In the genomic region with DNA sequence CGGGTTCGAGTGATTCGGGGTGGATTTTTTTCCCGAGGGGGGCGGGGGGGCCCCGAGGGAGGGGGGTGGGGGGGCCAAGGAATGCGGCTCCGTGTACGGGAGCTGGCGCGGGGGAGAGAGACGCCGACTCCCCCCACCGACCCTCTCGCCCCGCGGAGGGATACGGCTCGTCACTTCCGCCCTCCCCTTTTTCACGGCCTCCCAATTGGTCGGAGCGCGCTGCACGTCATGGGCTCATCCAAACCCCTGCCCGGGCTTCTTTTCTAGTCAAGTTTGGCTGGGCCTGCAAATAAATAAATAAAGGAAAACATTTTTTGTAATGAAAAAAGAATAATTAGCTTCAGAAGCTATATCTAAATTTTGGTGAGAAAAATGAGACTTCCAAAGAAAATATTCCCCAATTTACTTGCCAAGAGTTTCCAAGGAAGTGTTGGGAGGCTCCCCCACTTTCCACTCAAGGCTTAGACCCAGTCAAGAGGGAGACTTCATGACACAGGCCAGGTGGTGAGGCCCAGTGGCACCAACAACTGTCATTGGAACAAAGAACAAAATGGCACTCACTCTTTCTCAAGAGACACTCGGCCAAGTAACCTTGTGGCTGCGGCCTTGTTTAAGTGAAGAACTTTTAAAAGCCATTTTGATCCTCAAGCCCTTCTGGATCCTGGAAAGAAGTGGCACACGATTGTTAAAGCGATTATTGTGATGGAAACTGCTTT, we compare ENCODE assay signal across 8 cellular contexts. TPM values are rescaled to one million over a fixed set of nuclear protein-coding genes. Genes with fewer than 3 reads are reported as not detected.
DNase-seq lines count a peak whose midpoint lies in the region; FAIRE-seq and TF ChIP-seq lines count a peak whose summit lies in the region.

POGZ (minus strand) TSS at position 164 of the 716 bp plus-strand sequence. CDS start 17,290 bp downstream, outside the sequence.

- no peak within 1 kb of the TSS for H4K91ac ChIP-seq in neuronal stem cell (ENCODE audit: low read depth, low read length, poor library complexity)

- no peak within 1 kb of the TSS for H2BK5ac ChIP-seq in neuronal stem cell (ENCODE audit: low read length)

- peak within 1 kb of the TSS; percentile 84 for H3K4me3 ChIP-seq in HEK293 (ENCODE audit: low read depth, low read length)
- peak within 1 kb of the TSS; percentile 97 for H3K4me3 ChIP-seq in SK-N-MC
- H3K4me3 ChIP-seq in neuronal stem cell (ENCODE audit: low read length in 2 of 2) = peak within 1 kb of the TSS; percentile 95 to 96
- H3K4me3 ChIP-seq in subcutaneous abdominal adipose tissue (ENCODE audit: low read depth in 1 of 5, low read length in 5 of 5) = peak within 1 kb of the TSS; percentile 79 to 96 (median 83)

- H3K9me3 ChIP-seq in HEK293 (ENCODE audit: control insufficient read depth, insufficient read depth, low read depth, low read length) (no peaks in the 10 kb centered on the region), SK-N-MC (ENCODE audit: low read depth, low read length) (no peaks in the 10 kb centered on the region), neuronal stem cell (replicated peaks in 1 of 2; ENCODE audit: control insufficient read depth in 2 of 2, insufficient read depth in 1 of 2, low read depth in 1 of 2, low read length in 2 of 2) (no peaks in the 10 kb centered on the region), subcutaneous abdominal adipose tissue (ENCODE audit: control insufficient read depth in 5 of 5, low read length in 5 of 5) (no peaks in the 10 kb centered on the region)

- no peak within 1 kb of the TSS for H2BK120ac ChIP-seq in neuronal stem cell (ENCODE audit: low read depth, low read length)

- H2AFZ ChIP-seq in neuronal stem cell (ENCODE audit: low read length) = peak within 1 kb of the TSS; percentile 89

- H3K4me1 ChIP-seq in HEK293 (ENCODE audit: control insufficient read depth, insufficient read depth, low read length) (0 out of 2 replicates have a peak, but pooled peaks cover 2% of the 10 kb centered on the region), neuronal stem cell (ENCODE audit: control insufficient read depth in 2 of 2, insufficient read depth in 1 of 2, low read depth in 1 of 2, low read length in 2 of 2) (peaks cover 4 to 7% of the 10 kb centered on the region in 2 donors), subcutaneous abdominal adipose tissue (ENCODE audit: control insufficient read depth in 5 of 5, insufficient read depth in 5 of 5, low read length in 5 of 5) (peaks cover 0 to 32% (median 27%) of the 10 kb centered on the region in 5 donors)

- peaks cover 0 to 4% (median 0%) of the 10 kb centered on the region in 3 experiments for H3K27me3 ChIP-seq in neuronal stem cell (ENCODE audit: control insufficient read depth in 3 of 3, insufficient read depth in 3 of 3, low read depth in 1 of 3, low read length in 3 of 3)
- no peaks in the 10 kb centered on the region for H3K27me3 ChIP-seq in subcutaneous abdominal adipose tissue (ENCODE audit: control insufficient read depth in 5 of 5, insufficient read depth in 4 of 5, low read length in 5 of 5)

- no peak within 1 kb of the TSS for H3K4ac ChIP-seq in neuronal stem cell (ENCODE audit: low read length)

- H2BK15ac ChIP-seq in neuronal stem cell (ENCODE audit: low read length) = peak within 1 kb of the TSS; percentile 20

- peaks cover 0 to 2% of the 10 kb centered on the region in 2 experiments; a peak in 1 of 3 replicates for H3K36me3 ChIP-seq in HEK293 (ENCODE audit: control insufficient read depth in 2 of 2, insufficient read depth in 1 of 2, low read length in 2 of 2)
- peaks cover 5% of the 10 kb centered on the region for H3K36me3 ChIP-seq in SK-N-MC (ENCODE audit: insufficient read depth, low read length)
- H3K36me3 ChIP-seq in neuronal stem cell (replicated peaks in 1 of 2; ENCODE audit: control insufficient read depth in 2 of 2, insufficient read depth in 2 of 2, low read length in 2 of 2) = peaks cover 0 to 9% of the 10 kb centered on the region in 2 donors
- H3K36me3 ChIP-seq in subcutaneous abdominal adipose tissue (ENCODE audit: control insufficient read depth in 5 of 5, insufficient read depth in 5 of 5, low read length in 5 of 5) = no peaks in the 10 kb centered on the region

- H3K18ac ChIP-seq in neuronal stem cell (ENCODE audit: low read length) = peak within 1 kb of the TSS; percentile 97

- H2AK5ac ChIP-seq in neuronal stem cell (ENCODE audit: low read depth, low read length) = peak within 1 kb of the TSS; percentile 24

- peaks cover 29% of the 10 kb centered on the region for H3K4me1 Mint-ChIP-seq in activated naive CD4-positive, alpha-beta T cell treated with anti-CD3 and anti-CD28 coated beads for 36 hours (ENCODE audit: low read depth)

- no peak for FAIRE-seq in frontal cortex (lab: Jason Lieb, UNC)

- peak within 1 kb of the TSS; percentile 78 for H3K4me3 Mint-ChIP-seq in activated naive CD4-positive, alpha-beta T cell treated with anti-CD3 and anti-CD28 coated beads for 36 hours

- no peak within 1 kb of the TSS for H3K14ac ChIP-seq in neuronal stem cell (ENCODE audit: low read length)

- H2BK12ac ChIP-seq in neuronal stem cell (ENCODE audit: low read length) = no peak within 1 kb of the TSS

- CTCF ChIA-PET in HEK293 (lab: Yijun Ruan, JAX) = interaction anchor here (0.7 kb wide), 2 partner anchors 119 to 134 kb away, joined by 3 to 5 read pairs; no protein-coding TSS in a partner anchor
- CTCF ChIA-PET in activated naive CD4-positive, alpha-beta T cell treated with anti-CD3 and anti-CD28 coated beads for 36 hours (lab: Charles Lee) = no interaction called here

- no CpG with 5 or more reads among the region's 30 CpGs for WGBS in neuronal stem cell (ENCODE audit: extremely low coverage in 2 of 2, insufficient read length in 2 of 2, insufficient replicate concordance in 1 of 2), 2 donors

- H3K9ac ChIP-seq in SK-N-MC (ENCODE audit: insufficient read length) (peak within 1 kb of the TSS; percentile 91), neuronal stem cell (ENCODE audit: low read depth, low read length, poor library complexity) (peak within 1 kb of the TSS; percentile 85), subcutaneous abdominal adipose tissue (ENCODE audit: low read length in 5 of 5) (peak within 1 kb of the TSS in 4 of 5 donors; percentile 65 to 80 (median 76))

- H4K8ac ChIP-seq in neuronal stem cell (ENCODE audit: low read depth, low read length) = no peak within 1 kb of the TSS

- H3K79me1 ChIP-seq in neuronal stem cell (ENCODE audit: low read depth, low read length) = no peaks in the 10 kb centered on the region

- H3K9me3 Mint-ChIP-seq in activated naive CD4-positive, alpha-beta T cell treated with anti-CD3 and anti-CD28 coated beads for 36 hours = no peaks in the 10 kb centered on the region

- no peak for TF ChIP-seq CTCF in HEK293 (tag by site-specific recombination; IDR thresholded peaks at IDR 0.05)

- intact Hi-C loops in activated naive CD4-positive, alpha-beta T cell treated with anti-CD3 and anti-CD28 coated beads for 36 hours (cut with micrococcal nuclease) = loop anchor here (1.0 to 5.0 kb wide), 6 partner anchors 14 to 378 kb away; partner anchors contain the start of genes C2CD4D, CGN, PIP5K1A and SNX27

- peaks cover 6% of the 10 kb centered on the region for H3K36me3 Mint-ChIP-seq in activated naive CD4-positive, alpha-beta T cell treated with anti-CD3 and anti-CD28 coated beads for 36 hours (ENCODE audit: low read depth)

- peak within 1 kb of the TSS; percentile 77 for H3K27ac ChIP-seq in HEK293 (ENCODE audit: extremely low read depth, low read depth, low read length)
- H3K27ac ChIP-seq in SK-N-MC = peak within 1 kb of the TSS; percentile 98
- peak within 1 kb of the TSS; percentile 90 for H3K27ac ChIP-seq in neuronal stem cell (replicated peaks; ENCODE audit: low read length)
- peak within 1 kb of the TSS; percentile 94 for H3K27ac ChIP-seq in subcutaneous abdominal adipose tissue (ENCODE audit: low read depth, low read length)

- DNase-seq in EH (ENCODE audit: low read depth) (peak; percentile 94), NCI-H1048 (lab: John Stamatoyannopoulos, UW) (peak; percentile 95), SK-N-MC (ENCODE audit: low read depth, low spot score) (peak; percentile 94), frontal cortex (ENCODE audit: low spot score in 2 of 2) (peak; percentile 86 to 88), neuronal stem cell (ENCODE audit: low spot score) (peak; percentile 84)
- DNase-seq in activated naive CD4-positive, alpha-beta T cell treated with anti-CD3 and anti-CD28 coated beads for 36 hours = peak; percentile 97

- peak within 1 kb of the TSS; percentile 57 for H3K23ac ChIP-seq in neuronal stem cell (ENCODE audit: low read depth, low read length, poor library complexity)

- peak within 1 kb of the TSS; percentile 86 for H3K27ac Mint-ChIP-seq in activated naive CD4-positive, alpha-beta T cell treated with anti-CD3 and anti-CD28 coated beads for 36 hours

- POLR2A ChIA-PET in HEK293 (lab: Yijun Ruan, JAX) = interaction anchor here (0.6 to 2.3 kb wide), 15 partner anchors 13 to 1103 kb away, joined by 3 to 21 read pairs (median 4); partner anchors contain the start of genes CGN, MRPL9 and TUFT1

- H3K4me2 ChIP-seq in neuronal stem cell (ENCODE audit: insufficient read depth, low read length, poor library complexity, severe bottlenecking) = peak within 1 kb of the TSS; percentile 92

- peaks cover 11% of the 10 kb centered on the region for H3K27me3 Mint-ChIP-seq in activated naive CD4-positive, alpha-beta T cell treated with anti-CD3 and anti-CD28 coated beads for 36 hours (ENCODE audit: low read depth)

TF ChIP-seq in HEK293, 187 proteins besides CTCF, POLR2A, EP300 and RAD21 (continues in another document):
- TF ChIP-seq, protein P1, sequence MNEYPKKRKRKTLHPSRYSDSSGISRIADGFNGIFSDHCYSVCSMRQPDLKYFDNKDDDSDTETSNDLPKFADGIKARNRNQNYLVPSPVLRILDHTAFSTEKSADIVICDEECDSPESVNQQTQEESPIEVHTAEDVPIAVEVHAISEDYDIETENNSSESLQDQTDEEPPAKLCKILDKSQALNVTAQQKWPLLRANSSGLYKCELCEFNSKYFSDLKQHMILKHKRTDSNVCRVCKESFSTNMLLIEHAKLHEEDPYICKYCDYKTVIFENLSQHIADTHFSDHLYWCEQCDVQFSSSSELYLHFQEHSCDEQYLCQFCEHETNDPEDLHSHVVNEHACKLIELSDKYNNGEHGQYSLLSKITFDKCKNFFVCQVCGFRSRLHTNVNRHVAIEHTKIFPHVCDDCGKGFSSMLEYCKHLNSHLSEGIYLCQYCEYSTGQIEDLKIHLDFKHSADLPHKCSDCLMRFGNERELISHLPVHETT (tag by site-specific recombination; IDR thresholded peaks at IDR 0.05) = peak; percentile 62; the same call in 1 of the 2 replicates
- TF ChIP-seq KLF1 (tag by site-specific recombination; IDR thresholded peaks at IDR 0.05) = no peak
- TF ChIP-seq ZNF548 (tag by site-specific recombination; IDR thresholded peaks at IDR 0.05) = no peak
- TF ChIP-seq ZNF621 (tag by site-specific recombination; IDR thresholded peaks at IDR 0.05) = no peak
- no peak for TF ChIP-seq ZNF223 (tag by site-specific recombination; IDR thresholded peaks at IDR 0.05)

RNA-seq across cellular contexts. Expression of gene POGZ, which starts in this region (rescaled TPM):
- 10 to 100 TPM; 69.7 to 73.7 TPM for total RNA-seq in activated naive CD4-positive, alpha-beta T cell treated with anti-CD3 and anti-CD28 coated beads for 36 hours
- 33.4 TPM for total RNA-seq in frontal cortex
- polyA plus RNA-seq in neuronal stem cell (2013, experiment 1 of 2) = 60.9 TPM
- 63.8 TPM for polyA plus RNA-seq in neuronal stem cell (2013, experiment 2 of 2)

Comparison
In these comparisons a context has a peak if more than half of its experiments do, and no peak if none do; other contexts are left out.
1. Peak in every context shown above with its lines: DNase-seq, H3K4me3 ChIP-seq and H3K27ac ChIP-seq.